ENCODE assay signal across 20 cellular contexts in genomic region chr13:95756072-95756471, GRCh38.
DNase-seq lines count a peak whose midpoint lies in the region; ATAC-seq and TF ChIP-seq lines count a peak whose summit lies in the region.
"Had no signal": no experiment of that assay in that cellular context is flagged by ENCODE, and none has a peak within 500 bp of the region (broad histone marks: within the 10 kb centered on the region; RNA-seq: fewer than 3 reads in every experiment).

No MANE protein-coding gene starts in this region.

- no peak overlapping the region for H3K4me3 ChIP-seq in breast epithelium
- no peak overlapping the region for H3K4me3 ChIP-seq in fibroblast of mammary gland (ENCODE audit: control insufficient read depth, low read depth, low read length)
- H3K4me3 ChIP-seq in lower leg skin (ENCODE audit: low read depth, poor library complexity, severe bottlenecking) = no peak overlapping the region
- no peak overlapping the region for H3K4me3 ChIP-seq in effector memory CD4-positive, alpha-beta T cell (ENCODE audit: insufficient read depth, low read depth, low read length, poor library complexity, severe bottlenecking)
- no peak overlapping the region for H3K4me3 ChIP-seq in H7 (ENCODE audit: insufficient read depth, low read depth, low read length)
- H3K4me3 ChIP-seq: esophagus muscularis mucosa, lower lobe of right lung, SJSA1 had no signal

- no peak overlapping the region for H3K27ac Mint-ChIP-seq in MCF 10A (ENCODE audit: low read depth, unreplicated experiment)
- H3K27ac Mint-ChIP-seq in activated T-helper 17 cell treated with anti-CD3 and anti-CD28 coated beads, Interleukin-2, amount 50 U/mL, for 72 hours = peak overlapping the region; percentile 76
- H3K27ac Mint-ChIP-seq in stimulated activated effector memory CD8-positive, alpha-beta T cell treated with anti-CD3 and anti-CD28 coated beads, Interleukin-12 subunit alpha, Interleukin-12 subunit beta, amount 100 ng/mL, for 72 hours = peak overlapping the region; percentile 91
- H3K27ac Mint-ChIP-seq: activated naive CD4-positive, alpha-beta T cell treated with anti-CD3 and anti-CD28 coated beads for 36 hours; brain; CD4-positive, alpha-beta T cell had no signal

- CTCF ChIA-PET in MCF 10A (lab: Yijun Ruan, JAX) = interaction anchor here (0.6 to 1.8 kb wide), 6 partner anchors 15 to 1372 kb away, joined by 3 to 7 read pairs (median 3); no protein-coding TSS in a partner anchor

- peaks cover 6% of the 10 kb centered on the region for H3K4me1 Mint-ChIP-seq in MCF 10A (ENCODE audit: insufficient read depth, unreplicated experiment)
- peaks cover 5% of the 10 kb centered on the region for H3K4me1 Mint-ChIP-seq in activated T-helper 17 cell treated with anti-CD3 and anti-CD28 coated beads, Interleukin-2, amount 50 U/mL, for 72 hours
- peaks cover 21% of the 10 kb centered on the region for H3K4me1 Mint-ChIP-seq in stimulated activated effector memory CD8-positive, alpha-beta T cell treated with anti-CD3 and anti-CD28 coated beads, Interleukin-12 subunit alpha, Interleukin-12 subunit beta, amount 100 ng/mL, for 72 hours
- H3K4me1 Mint-ChIP-seq: brain had no signal

- TF ChIP-seq CTCF in MCF 10A (IDR thresholded peaks at IDR 0.05; ENCODE audit: unreplicated experiment) (no peak), breast epithelium (IDR thresholded peaks at IDR 0.05) (no peak), fibroblast of mammary gland (conservative IDR thresholded peaks at IDR 0.05; ENCODE audit: control insufficient read depth, insufficient read depth, low read depth, low read length) (no peak), lower leg skin (IDR thresholded peaks at IDR 0.05) (no peak)

- H3K9me3 Mint-ChIP-seq in MCF 10A (ENCODE audit: unreplicated experiment) = peaks cover 9% of the 10 kb centered on the region
- H3K9me3 Mint-ChIP-seq in activated T-helper 17 cell treated with anti-CD3 and anti-CD28 coated beads, Interleukin-2, amount 50 U/mL, for 72 hours = no peaks in the 10 kb centered on the region
- peaks cover 5% of the 10 kb centered on the region for H3K9me3 Mint-ChIP-seq in stimulated activated effector memory CD8-positive, alpha-beta T cell treated with anti-CD3 and anti-CD28 coated beads, Interleukin-12 subunit alpha, Interleukin-12 subunit beta, amount 100 ng/mL, for 72 hours
- H3K9me3 Mint-ChIP-seq: activated naive CD4-positive, alpha-beta T cell treated with anti-CD3 and anti-CD28 coated beads for 36 hours; brain; CD4-positive, alpha-beta T cell had no signal

- H3K4me1 ChIP-seq in breast epithelium = no peaks in the 10 kb centered on the region
- H3K4me1 ChIP-seq in effector memory CD4-positive, alpha-beta T cell (ENCODE audit: control insufficient read depth, insufficient read depth, low read length, poor library complexity, severe bottlenecking) = no peaks in the 10 kb centered on the region
- H3K4me1 ChIP-seq: lower lobe of right lung, parathyroid adenoma, SJSA1 had no signal

- H3K27me3 ChIP-seq in breast epithelium (no peaks in the 10 kb centered on the region), H7 (ENCODE audit: control insufficient read depth, insufficient read depth, low read length) (no peaks in the 10 kb centered on the region)
- H3K27me3 ChIP-seq in effector memory CD4-positive, alpha-beta T cell (replicated peaks; ENCODE audit: control insufficient read depth, insufficient read depth, low read length, poor library complexity, severe bottlenecking) = no peaks in the 10 kb centered on the region
- H3K27me3 ChIP-seq: esophagus muscularis mucosa, SJSA1 had no signal

- POLR2A ChIA-PET in MCF 10A (lab: Yijun Ruan, JAX) = interaction anchor here (0.7 kb wide), 1 partner anchor 85 kb away, joined by 4 read pairs; no protein-coding TSS in a partner anchor

- no peak for ATAC-seq in activated T-helper 17 cell treated with anti-CD3 and anti-CD28 coated beads, Interleukin-2, amount 50 U/mL, for 72 hours (replicated peaks)
- no peak for ATAC-seq in stimulated activated effector memory CD8-positive, alpha-beta T cell treated with anti-CD3 and anti-CD28 coated beads, Interleukin-12 subunit alpha, Interleukin-12 subunit beta, amount 100 ng/mL, for 72 hours
- ATAC-seq: lower lobe of right lung had no signal

- no peaks in the 10 kb centered on the region for H3K9me3 ChIP-seq in breast epithelium
- no peaks in the 10 kb centered on the region for H3K9me3 ChIP-seq in effector memory CD4-positive, alpha-beta T cell (ENCODE audit: control insufficient read depth, low read length)
- H3K9me3 ChIP-seq: esophagus muscularis mucosa, lower lobe of right lung, SJSA1 had no signal

- intact Hi-C loops in MCF 10A (cut with micrococcal nuclease) (no loop called here), breast epithelium (cut with DNase I; ENCODE audit: low total_unique reads) (no loop called here), lower leg skin (cut with DNase I; ENCODE audit: low total_unique reads) (no loop called here)

- WGBS in lower leg skin, 2 donors = 93 to 94% methylated on average over 5 of the region's 5 CpGs

- H3K27me3 Mint-ChIP-seq in MCF 10A (ENCODE audit: insufficient read depth, unreplicated experiment) = no peaks in the 10 kb centered on the region
- H3K27me3 Mint-ChIP-seq in activated T-helper 17 cell treated with anti-CD3 and anti-CD28 coated beads, Interleukin-2, amount 50 U/mL, for 72 hours = no peaks in the 10 kb centered on the region
- H3K27me3 Mint-ChIP-seq: brain; CD4-positive, alpha-beta T cell had no signal

- no peak overlapping the region for H3K4me3 Mint-ChIP-seq in MCF 10A (ENCODE audit: unreplicated experiment)
- no peak overlapping the region for H3K4me3 Mint-ChIP-seq in activated T-helper 17 cell treated with anti-CD3 and anti-CD28 coated beads, Interleukin-2, amount 50 U/mL, for 72 hours
- H3K4me3 Mint-ChIP-seq in stimulated activated effector memory CD8-positive, alpha-beta T cell treated with anti-CD3 and anti-CD28 coated beads, Interleukin-12 subunit alpha, Interleukin-12 subunit beta, amount 100 ng/mL, for 72 hours = no peak overlapping the region
- H3K4me3 Mint-ChIP-seq: activated naive CD4-positive, alpha-beta T cell treated with anti-CD3 and anti-CD28 coated beads for 36 hours; brain; CD4-positive, alpha-beta T cell had no signal

- peaks cover 32% of the 10 kb centered on the region for H3K36me3 Mint-ChIP-seq in MCF 10A (ENCODE audit: insufficient read depth, unreplicated experiment)
- H3K36me3 Mint-ChIP-seq in activated T-helper 17 cell treated with anti-CD3 and anti-CD28 coated beads, Interleukin-2, amount 50 U/mL, for 72 hours (ENCODE audit: low read depth) = peaks cover 33% of the 10 kb centered on the region
- H3K36me3 Mint-ChIP-seq in stimulated activated effector memory CD8-positive, alpha-beta T cell treated with anti-CD3 and anti-CD28 coated beads, Interleukin-12 subunit alpha, Interleukin-12 subunit beta, amount 100 ng/mL, for 72 hours = peaks cover 19% of the 10 kb centered on the region

- DNase-seq in MCF 10A (ENCODE audit: unreplicated experiment) (peak; percentile 43), breast epithelium (ENCODE audit: low spot score in 2 of 2) (no peak), fibroblast of mammary gland (ENCODE audit: low read depth) (peak; percentile 18), lower leg skin (ENCODE audit: low spot score in 2 of 2) (no peak), H7 (no peak)
- no peak for DNase-seq in stimulated activated effector memory CD8-positive, alpha-beta T cell treated with anti-CD3 and anti-CD28 coated beads, Interleukin-12 subunit alpha, Interleukin-12 subunit beta, amount 100 ng/mL, for 72 hours (ENCODE audit: low spot score in 2 of 2)
- DNase-seq in effector memory CD4-positive, alpha-beta T cell = no peak
- DNase-seq: activated CD4-positive, CD25-positive, alpha-beta regulatory T cell treated with anti-CD3 and anti-CD28 coated beads, Interleukin-2, amount 50 U/mL, for 72 hours; activated naive CD4-positive, alpha-beta T cell treated with anti-CD3 and anti-CD28 coated beads for 36 hours; CD4-positive, alpha-beta T cell; glutamatergic neuron; KG1; lower lobe of right lung; NCI-H1105; NCI-H82 had no signal

- no peak overlapping the region for H3K27ac ChIP-seq in breast epithelium
- H3K27ac ChIP-seq in effector memory CD4-positive, alpha-beta T cell (ENCODE audit: insufficient read depth, low read length, poor library complexity, severe bottlenecking) = no peak overlapping the region
- H3K27ac ChIP-seq: esophagus muscularis mucosa, lower lobe of right lung, parathyroid adenoma, SJSA1 had no signal

- H3K36me3 ChIP-seq in breast epithelium = no peaks in the 10 kb centered on the region
- H3K36me3 ChIP-seq in effector memory CD4-positive, alpha-beta T cell (ENCODE audit: control insufficient read depth, insufficient read depth, low read length) = peaks cover 4% of the 10 kb centered on the region
- H3K36me3 ChIP-seq in H7 (replicated peaks; ENCODE audit: control insufficient read depth, insufficient read depth, low read length) = no peaks in the 10 kb centered on the region
- H3K36me3 ChIP-seq: SJSA1 had no signal

- no TSS peak for BruUV-seq in MCF 10A (replicated peaks; lab: Mats Ljungman, UMichigan)

- no peak for TF ChIP-seq POLR2A in breast epithelium (IDR thresholded peaks at IDR 0.05)
- TF ChIP-seq POLR2A in lower leg skin (IDR thresholded peaks at IDR 0.05) = no peak

Comparison
In these comparisons a context has a peak if more than half of its experiments do, and no peak if none do; other contexts are left out.
1. DNase-seq: peak in MCF 10A (single experiment) and fibroblast of mammary gland (single experiment); none in breast epithelium (0 of 2), stimulated activated effector memory CD8-positive, alpha-beta T cell treated with anti-CD3 and anti-CD28 coated beads, Interleukin-12 subunit alpha, Interleukin-12 subunit beta, amount 100 ng/mL, for 72 hours (0 of 2), lower leg skin (0 of 2), effector memory CD4-positive, alpha-beta T cell (0 of 3) and H7 (single experiment).